8 cellular contexts compared by ENCODE assay signal in genomic region chr11:63920126-63920869, GRCh38. TPM values are rescaled to one million over a fixed set of nuclear protein-coding genes. Genes with fewer than 3 reads are reported as not detected.
A peak's percentile ranks its signal among the peaks of the same experiment; 100 is the strongest.
DNase-seq lines count a peak whose midpoint lies in the region; ATAC-seq and TF ChIP-seq lines count a peak whose summit lies in the region.

No MANE protein-coding gene starts in this region.

- no peaks in the 10 kb centered on the region for H3K27me3 Mint-ChIP-seq in type B pancreatic cell
- H3K27me3 Mint-ChIP-seq in activated T-cell treated with anti-CD3 and anti-CD28 coated beads, Interleukin-2, amount 50 U/mL, for 24 hours: no peaks in the 10 kb centered on the region

- intact Hi-C loops in mucosa of descending colon (cut with DNase I, micrococcal nuclease): no loop called here

- TF ChIP-seq POLR2A in gastroesophageal sphincter (IDR thresholded peaks at IDR 0.05): no peak

- H3K36me3 Mint-ChIP-seq in type B pancreatic cell: no peaks in the 10 kb centered on the region
- no peaks in the 10 kb centered on the region for H3K36me3 Mint-ChIP-seq in activated T-cell treated with anti-CD3 and anti-CD28 coated beads, Interleukin-2, amount 50 U/mL, for 24 hours (ENCODE audit: low read depth)

- WGBS in gastroesophageal sphincter (ENCODE audit: low coverage in 1 of 2), 2 donors: 5 to 60% methylated on average over 3 to 4 of the region's 21 CpGs

- H3K4me1 ChIP-seq in gastroesophageal sphincter: peaks cover 0 to 56% (median 40%) of the 10 kb centered on the region in 3 donors
- H3K4me1 ChIP-seq in mucosa of descending colon (ENCODE audit: low read depth): peaks cover 39% of the 10 kb centered on the region

- peak overlapping the region in 3 of 4 donors; percentile 84 to 88 (median 88) for H3K27ac ChIP-seq in gastroesophageal sphincter

- peak; percentile 33 for ATAC-seq in gastroesophageal sphincter
- peak; percentile 76 for ATAC-seq in mucosa of descending colon
- ATAC-seq in GM18858 (IDR thresholded peaks at IDR 0.05; ENCODE audit: unreplicated experiment): no peak

- H3K4me3 Mint-ChIP-seq in type B pancreatic cell: peak overlapping the region; percentile 71
- no peak overlapping the region for H3K4me3 Mint-ChIP-seq in activated T-cell treated with anti-CD3 and anti-CD28 coated beads, Interleukin-2, amount 50 U/mL, for 24 hours

- DNase-seq in DMS53 (lab: John Stamatoyannopoulos, UW) (peak; percentile 57), DMS53 treated with DMSO at 0.1 percent for 48 hours (lab: John Stamatoyannopoulos, UW; ENCODE audit: unreplicated experiment) (no peak), mucosa of descending colon (peak; percentile 85 to 92 (median 91)), type B pancreatic cell (ENCODE audit: extremely low spot score, unreplicated experiment) (no peak)
- DNase-seq in activated T-cell treated with anti-CD3 and anti-CD28 coated beads, Interleukin-2, amount 50 U/mL, for 24 hours: no peak
- DNase-seq in activated CD4-positive, alpha-beta T cell treated with anti-CD3 and anti-CD28 coated beads, Interleukin-2, amount 50 U/mL, for 4 hours: no peak

- TF ChIP-seq EP300 in gastroesophageal sphincter (IDR thresholded peaks at IDR 0.05): no peak

- TF ChIP-seq CTCF in gastroesophageal sphincter (IDR thresholded peaks at IDR 0.05): no peak
- no peak for TF ChIP-seq CTCF in mucosa of descending colon (IDR thresholded peaks at IDR 0.05)
- no peak for TF ChIP-seq CTCF in type B pancreatic cell (conservative IDR thresholded peaks at IDR 0.05)

- H3K9me3 Mint-ChIP-seq in type B pancreatic cell: no peaks in the 10 kb centered on the region
- no peaks in the 10 kb centered on the region for H3K9me3 Mint-ChIP-seq in activated T-cell treated with anti-CD3 and anti-CD28 coated beads, Interleukin-2, amount 50 U/mL, for 24 hours

- H3K4me3 ChIP-seq in gastroesophageal sphincter (no peak overlapping the region), mucosa of descending colon (no peak overlapping the region)

- H3K36me3 ChIP-seq in gastroesophageal sphincter (no peaks in the 10 kb centered on the region), mucosa of descending colon (ENCODE audit: low read depth) (no peaks in the 10 kb centered on the region)

- peaks cover 11% of the 10 kb centered on the region for H3K4me1 Mint-ChIP-seq in type B pancreatic cell (ENCODE audit: unreplicated experiment)
- H3K4me1 Mint-ChIP-seq in activated T-cell treated with anti-CD3 and anti-CD28 coated beads, Interleukin-2, amount 50 U/mL, for 24 hours (ENCODE audit: low read depth): peaks cover 14% of the 10 kb centered on the region

- no peaks in the 10 kb centered on the region for H3K9me3 ChIP-seq in gastroesophageal sphincter
- H3K9me3 ChIP-seq in mucosa of descending colon: no peaks in the 10 kb centered on the region

- peak overlapping the region; percentile 68 for H3K27ac Mint-ChIP-seq in type B pancreatic cell
- no peak overlapping the region for H3K27ac Mint-ChIP-seq in activated T-cell treated with anti-CD3 and anti-CD28 coated beads, Interleukin-2, amount 50 U/mL, for 24 hours

- H3K27me3 ChIP-seq in gastroesophageal sphincter: no peaks in the 10 kb centered on the region

RNA-seq across cellular contexts. Expression of gene RCOR2, which starts 3.3 kb away (rescaled TPM):
- under 1 TPM in 3 of 4 donors, not detected in 1; 0.16 to 0.74 (median 0.58) TPM for total RNA-seq in gastroesophageal sphincter
- total RNA-seq in mucosa of descending colon: 1 to 10 TPM; 1.2 to 3.7 (median 1.6) TPM
- 8.1 and 38.1 TPM in 2 replicates for total RNA-seq in type B pancreatic cell (ENCODE audit: low replicate concordance)

RNA-seq across cellular contexts. Expression of gene NAA40, which starts 18.5 kb away (rescaled TPM):
- total RNA-seq in gastroesophageal sphincter (10 to 100 TPM in 1 of 4 donors, 1 to 10 TPM in 3; 3.8 to 12.5 (median 8.5) TPM), mucosa of descending colon (10 to 100 TPM; 18.7 to 43.6 (median 23.4) TPM), type B pancreatic cell (ENCODE audit: low replicate concordance) (33.8 and 51.2 TPM in 2 replicates)

RNA-seq across cellular contexts. Expression of gene COX8A, which starts 54.1 kb away (rescaled TPM):
- total RNA-seq in gastroesophageal sphincter: 100 to 1,000 TPM; 317 to 650 (median 402) TPM
- total RNA-seq in mucosa of descending colon: 100 to 1,000 TPM; 412 to 707 (median 630) TPM
- total RNA-seq in type B pancreatic cell (ENCODE audit: low replicate concordance): 307 and 324 TPM in 2 replicates

Comparison
In these comparisons a context has a peak if more than half of its experiments do, and no peak if none do; other contexts are left out.
1. DNase-seq: peak in DMS53 (single experiment) and mucosa of descending colon (3 of 3); none in DMS53 treated with DMSO at 0.1 percent for 48 hours (single experiment), type B pancreatic cell (single experiment), activated T-cell treated with anti-CD3 and anti-CD28 coated beads, Interleukin-2, amount 50 U/mL, for 24 hours (single experiment) and activated CD4-positive, alpha-beta T cell treated with anti-CD3 and anti-CD28 coated beads, Interleukin-2, amount 50 U/mL, for 4 hours (0 of 2).